In genomic region chr16:79283578-79283977, GRCh38 we compare ENCODE assay signal across 12 cellular contexts.
DNase-seq lines count a peak whose midpoint lies in the region; ATAC-seq lines count a peak whose summit lies in the region.
"Had no signal": no experiment of that assay in that cellular context is flagged by ENCODE, and none has a peak within 500 bp of the region (broad histone marks: within the 10 kb centered on the region; RNA-seq: fewer than 3 reads in every experiment).

No MANE protein-coding gene starts in this region.

- H3K27ac Mint-ChIP-seq in stimulated activated effector memory CD8-positive, alpha-beta T cell treated with anti-CD3 and anti-CD28 coated beads, Interleukin-12 subunit alpha, Interleukin-12 subunit beta, amount 100 ng/mL, for 72 hours: peak overlapping the region; percentile 55
- H3K27ac Mint-ChIP-seq: brain had no signal

- H3K4me3 Mint-ChIP-seq in activated T-cell treated with anti-CD3 and anti-CD28 coated beads, Interleukin-2, amount 50 U/mL, for 4 hours: no peak overlapping the region
- peak overlapping the region; percentile 58 for H3K4me3 Mint-ChIP-seq in stimulated activated effector memory CD8-positive, alpha-beta T cell treated with anti-CD3 and anti-CD28 coated beads, Interleukin-12 subunit alpha, Interleukin-12 subunit beta, amount 100 ng/mL, for 72 hours
- H3K4me3 Mint-ChIP-seq: brain, neural crest cell had no signal

- ATAC-seq in activated T-cell treated with anti-CD3 and anti-CD28 coated beads, Interleukin-2, amount 50 U/mL, for 4 hours: peak; percentile 38 to 49
- ATAC-seq in HG03175 (IDR thresholded peaks at IDR 0.05; ENCODE audit: unreplicated experiment) (peak; percentile 31), GM18873 (IDR thresholded peaks at IDR 0.05; ENCODE audit: low FRiP score, unreplicated experiment) (no peak)
- peak; percentile 67 for ATAC-seq in stimulated activated effector memory CD8-positive, alpha-beta T cell treated with anti-CD3 and anti-CD28 coated beads, Interleukin-12 subunit alpha, Interleukin-12 subunit beta, amount 100 ng/mL, for 72 hours

- peaks cover 2% of the 10 kb centered on the region for H3K27me3 Mint-ChIP-seq in activated T-cell treated with anti-CD3 and anti-CD28 coated beads, Interleukin-2, amount 50 U/mL, for 4 hours (ENCODE audit: low read depth)

- no peak for DNase-seq in activated T-cell treated with anti-CD3 and anti-CD28 coated beads, Interleukin-2, amount 50 U/mL, for 4 hours
- DNase-seq in activated T-cell treated with anti-CD3 and anti-CD28 coated beads, Interleukin-2, amount 50 U/mL, for 1 hour: no peak
- peak; percentile 26 for DNase-seq in activated T-helper 9 cell treated with anti-CD3 and anti-CD28 coated beads, Interleukin-2, amount 50 U/mL, for 16 hours (ENCODE audit: low read depth)
- no peak for DNase-seq in stimulated activated effector memory CD8-positive, alpha-beta T cell treated with anti-CD3 and anti-CD28 coated beads, Interleukin-12 subunit alpha, Interleukin-12 subunit beta, amount 100 ng/mL, for 72 hours (ENCODE audit: low spot score in 2 of 2)
- DNase-seq in NCI-H1694 treated with DMSO at 0.1 percent for 48 hours (lab: John Stamatoyannopoulos, UW) (no peak), midbrain (lab: John Stamatoyannopoulos, UW) (no peak)
- DNase-seq: activated CD8-positive, alpha-beta memory T cell treated with anti-CD3 and anti-CD28 coated beads, Interleukin-2, amount 50 U/mL, for 48 hours; NCI-H2227 treated with DMSO at 0.1 percent for 48 hours had no signal

- H3K9me3 Mint-ChIP-seq in activated T-cell treated with anti-CD3 and anti-CD28 coated beads, Interleukin-2, amount 50 U/mL, for 4 hours: no peaks in the 10 kb centered on the region
- no peaks in the 10 kb centered on the region for H3K9me3 Mint-ChIP-seq in stimulated activated effector memory CD8-positive, alpha-beta T cell treated with anti-CD3 and anti-CD28 coated beads, Interleukin-12 subunit alpha, Interleukin-12 subunit beta, amount 100 ng/mL, for 72 hours
- H3K9me3 Mint-ChIP-seq: neural crest cell had no signal

- peaks cover 84% of the 10 kb centered on the region for H3K4me1 Mint-ChIP-seq in activated T-cell treated with anti-CD3 and anti-CD28 coated beads, Interleukin-2, amount 50 U/mL, for 4 hours (ENCODE audit: low read depth)
- peaks cover 70% of the 10 kb centered on the region for H3K4me1 Mint-ChIP-seq in stimulated activated effector memory CD8-positive, alpha-beta T cell treated with anti-CD3 and anti-CD28 coated beads, Interleukin-12 subunit alpha, Interleukin-12 subunit beta, amount 100 ng/mL, for 72 hours

- no peaks in the 10 kb centered on the region for H3K36me3 Mint-ChIP-seq in activated T-cell treated with anti-CD3 and anti-CD28 coated beads, Interleukin-2, amount 50 U/mL, for 4 hours (ENCODE audit: insufficient read depth)
- H3K36me3 Mint-ChIP-seq in stimulated activated effector memory CD8-positive, alpha-beta T cell treated with anti-CD3 and anti-CD28 coated beads, Interleukin-12 subunit alpha, Interleukin-12 subunit beta, amount 100 ng/mL, for 72 hours: peaks cover 5% of the 10 kb centered on the region
- H3K36me3 Mint-ChIP-seq: brain had no signal
